ENCODE assay signal across 13 cellular contexts in genomic region chrX:74232859-74233258, GRCh38.
DNase-seq lines count a peak whose midpoint lies in the region; ATAC-seq, FAIRE-seq and TF ChIP-seq lines count a peak whose summit lies in the region.
"Had no signal": no experiment of that assay in that cellular context is flagged by ENCODE, and none has a peak within 500 bp of the region (broad histone marks: within the 10 kb centered on the region; RNA-seq: fewer than 3 reads in every experiment).

No MANE protein-coding gene starts in this region.

- ATAC-seq in IMR-90 (ENCODE audit: low read depth) (no peak), HG03175 (IDR thresholded peaks at IDR 0.05; ENCODE audit: unreplicated experiment) (no peak), GM19328 (IDR thresholded peaks at IDR 0.05; ENCODE audit: unreplicated experiment) (no peak)
- ATAC-seq: naive thymus-derived CD4-positive, alpha-beta T cell; T-cell had no signal

- H3K27ac ChIP-seq in IMR-90 (ENCODE audit: insufficient read depth, low read length) (no peak overlapping the region), astrocyte (ENCODE audit: low read depth, low read length) (no peak overlapping the region), sigmoid colon (no peak overlapping the region)
- H3K27ac ChIP-seq: cardiac muscle cell, HL-60 had no signal

- H4K20me1 ChIP-seq in IMR-90 (ENCODE audit: insufficient read depth, low read length): no peaks in the 10 kb centered on the region
- H4K20me1 ChIP-seq in astrocyte (ENCODE audit: insufficient read depth, low read length): peaks cover 31% of the 10 kb centered on the region

- H4K91ac ChIP-seq in IMR-90 (ENCODE audit: insufficient read depth, low read depth, low read length): no peak overlapping the region

- in situ Hi-C loops in IMR-90 (cut with MboI; ENCODE audit: low sequenced_read_pairs): no loop called here

- CTCF ChIA-PET in IMR-90 (lab: Yijun Ruan, JAX): interaction anchor here (0.7 kb wide), 1 partner anchor 10 kb away, joined by 3 read pairs; no protein-coding TSS in a partner anchor

- no peak overlapping the region for H2AK9ac ChIP-seq in IMR-90 (replicated peaks; ENCODE audit: low read depth, low read length, poor library complexity)

- H3K4me3 Mint-ChIP-seq in astrocyte (ENCODE audit: unreplicated experiment): no peak overlapping the region
- H3K4me3 Mint-ChIP-seq: naive thymus-derived CD4-positive, alpha-beta T cell; T-cell had no signal

- H3K36me3 ChIP-seq in IMR-90 (ENCODE audit: control insufficient read depth, insufficient read depth, low read length) (peaks cover 4% of the 10 kb centered on the region; the same call in 1 of the 2 replicates), astrocyte (ENCODE audit: insufficient read depth, low read length) (peaks cover under 1% of the 10 kb centered on the region), sigmoid colon (no peaks in the 10 kb centered on the region)
- H3K36me3 ChIP-seq: cardiac muscle cell had no signal

- H3K9me3 Mint-ChIP-seq in astrocyte (ENCODE audit: unreplicated experiment): no peaks in the 10 kb centered on the region
- H3K9me3 Mint-ChIP-seq: naive thymus-derived CD4-positive, alpha-beta T cell; T-cell had no signal

- no peak overlapping the region for H2BK15ac ChIP-seq in IMR-90 (ENCODE audit: low read depth, low read length)

- no peak overlapping the region for H4K8ac ChIP-seq in IMR-90 (ENCODE audit: low read depth in 2 of 2, low read length in 2 of 2)

- dilution Hi-C loops in IMR-90 (cut with HindIII; ENCODE audit: low sequenced_read_pairs, unreplicated experiment): no loop called here

- no peak overlapping the region for H2BK20ac ChIP-seq in IMR-90 (ENCODE audit: low read depth, low read length)

- POLR2A ChIA-PET in IMR-90 (lab: Charles Lee; ENCODE audit: unreplicated experiment): no interaction called here

- H3K18ac ChIP-seq in IMR-90 (ENCODE audit: low read depth, low read length): no peak overlapping the region

- H3K27me3 Mint-ChIP-seq in astrocyte (ENCODE audit: low read depth, unreplicated experiment): no peaks in the 10 kb centered on the region
- H3K27me3 Mint-ChIP-seq: naive thymus-derived CD4-positive, alpha-beta T cell had no signal

- BruUV-seq in IMR-90 (replicated peaks; lab: Mats Ljungman, UMichigan): no TSS peak

- no peak for TF ChIP-seq EP300 in sigmoid colon (IDR thresholded peaks at IDR 0.05)

- H3K4me1 ChIP-seq in IMR-90 (ENCODE audit: control insufficient read depth, insufficient read depth, low read length) (no peaks in the 10 kb centered on the region), astrocyte (ENCODE audit: insufficient read depth, low read length) (no peaks in the 10 kb centered on the region), sigmoid colon (no peaks in the 10 kb centered on the region)

- intact Hi-C loops in IMR-90 (cut with micrococcal nuclease): no loop called here
- intact Hi-C loops in sigmoid colon (cut with DNase I): no loop called here

- H2AFZ ChIP-seq in IMR-90 (replicated peaks; ENCODE audit: low read length, poor library complexity) (no peak overlapping the region), astrocyte (ENCODE audit: low read depth, low read length) (no peak overlapping the region)

- TF ChIP-seq CTCF in IMR-90 (conservative IDR thresholded peaks at IDR 0.05; ENCODE audit: low read depth, low read length) (no peak), astrocyte (IDR thresholded peaks at IDR 0.05; ENCODE audit: insufficient read depth, low read depth, low read length) (peak; percentile 14), sigmoid colon (IDR thresholded peaks at IDR 0.05) (no peak)

- no peak overlapping the region for H3K23ac ChIP-seq in IMR-90 (ENCODE audit: low read depth, low read length)

- no peak overlapping the region for H3K4me2 ChIP-seq in IMR-90 (ENCODE audit: low read depth, low read length)
- H3K4me2 ChIP-seq in astrocyte (ENCODE audit: low read length): no peak overlapping the region

- 0 out of 4 replicates have a peak, but pooled peaks cover 0 to 7% of the 10 kb centered on the region in 2 experiments for H3K79me1 ChIP-seq in IMR-90 (ENCODE audit: low read depth in 1 of 2, low read length in 2 of 2)

- no peak for TF ChIP-seq RAD21 in IMR-90 (IDR thresholded peaks at IDR 0.05; ENCODE audit: low read length)

- no peak overlapping the region for H3K14ac ChIP-seq in IMR-90 (replicated peaks; ENCODE audit: low read depth, low read length)

- no peak for TF ChIP-seq POLR2A in IMR-90 (IDR thresholded peaks at IDR 0.05; ENCODE audit: low read depth, low read length)
- no peak for TF ChIP-seq POLR2A in sigmoid colon (IDR thresholded peaks at IDR 0.05)

- H3K4me3 ChIP-seq in IMR-90 (ENCODE audit: insufficient read depth, low read depth, low read length) (no peak overlapping the region), astrocyte (ENCODE audit: insufficient read depth, low read depth, low read length) (no peak overlapping the region), sigmoid colon (no peak overlapping the region)
- H3K4me3 ChIP-seq: cardiac muscle cell had no signal

- peaks cover 37% of the 10 kb centered on the region for H3K79me2 ChIP-seq in astrocyte (ENCODE audit: insufficient read depth, low read length)

- H3K9me3 ChIP-seq in IMR-90 (ENCODE audit: control insufficient read depth, insufficient read depth, low read length) (no peaks in the 10 kb centered on the region), astrocyte (ENCODE audit: insufficient read depth, low read depth, low read length) (no peaks in the 10 kb centered on the region), sigmoid colon (no peaks in the 10 kb centered on the region)

- no peaks in the 10 kb centered on the region for H3K9me1 ChIP-seq in IMR-90 (ENCODE audit: insufficient read depth, low read length)

- FAIRE-seq in astrocyte (lab: Jason Lieb, UNC): peak; percentile 86

- H2BK120ac ChIP-seq in IMR-90 (ENCODE audit: low read depth, low read length): no peak overlapping the region

- no peak overlapping the region for H3K9ac ChIP-seq in IMR-90 (ENCODE audit: low read depth, low read length)
- no peak overlapping the region for H3K9ac ChIP-seq in astrocyte (ENCODE audit: low read length)

- DNase-seq in EH (ENCODE audit: low read depth) (peak; percentile 28), IMR-90 (peak; percentile 23), astrocyte (ENCODE audit: low read depth) (peak; percentile 35), kidney tubule cell (ENCODE audit: low spot score) (peak; percentile 24), sigmoid colon (no peak), inferior parietal cortex (ENCODE audit: extremely low spot score) (no peak)
- DNase-seq: stimulated activated CD4-positive, alpha-beta T cell treated with anti-CD3 and anti-CD28 coated beads, Interleukin-1b, Interleukin-23, amount 100 ng/mL, for 48 hours had no signal

- no CpG with 5 or more reads among the region's 3 CpGs for WGBS in IMR-90 (ENCODE audit: extremely low coverage in 2 of 2, insufficient read length in 1 of 2), 2 experiments
- 90 to 93% methylated on average over 3 of the region's 3 CpGs for WGBS in sigmoid colon, 2 donors

- no peak overlapping the region for H3K56ac ChIP-seq in IMR-90 (ENCODE audit: extremely low read depth, insufficient read depth, low read length)

- no peak overlapping the region for H4K5ac ChIP-seq in IMR-90 (ENCODE audit: low read depth, low read length)

- no peak overlapping the region for H3K27ac Mint-ChIP-seq in astrocyte (ENCODE audit: unreplicated experiment)
- H3K27ac Mint-ChIP-seq: naive thymus-derived CD4-positive, alpha-beta T cell; T-cell had no signal

- H2AK5ac ChIP-seq in IMR-90 (ENCODE audit: low read depth, low read length): no peak overlapping the region

- H3K36me3 Mint-ChIP-seq in astrocyte (ENCODE audit: low read depth, unreplicated experiment): no peaks in the 10 kb centered on the region

- H3K27me3 ChIP-seq in IMR-90 (ENCODE audit: control insufficient read depth, insufficient read depth, low read length): no peaks in the 10 kb centered on the region
- H3K27me3 ChIP-seq in astrocyte (ENCODE audit: insufficient read depth, low read length): no peaks in the 10 kb centered on the region
- no peaks in the 10 kb centered on the region for H3K27me3 ChIP-seq in sigmoid colon
- H3K27me3 ChIP-seq: cardiac muscle cell had no signal

- H3K4ac ChIP-seq in IMR-90 (ENCODE audit: low read depth, low read length): no peak overlapping the region

- no peak overlapping the region for H2BK5ac ChIP-seq in IMR-90 (ENCODE audit: low read depth, low read length, poor library complexity, severe bottlenecking)

- H3K4me1 Mint-ChIP-seq in astrocyte (ENCODE audit: low read depth, unreplicated experiment): no peaks in the 10 kb centered on the region

TF ChIP-seq in IMR-90, 13 proteins besides CTCF, POLR2A, EP300 and RAD21 (continues in another document):
- TF ChIP-seq SMC3 (IDR thresholded peaks at IDR 0.05; ENCODE audit: low read depth, low read length): no peak
- TF ChIP-seq MAFK (IDR thresholded peaks at IDR 0.05; ENCODE audit: low read depth, low read length): no peak
- TF ChIP-seq RCOR1 (IDR thresholded peaks at IDR 0.05; ENCODE audit: insufficient replicate concordance, low read length): no peak
- no peak for TF ChIP-seq RFX5 (IDR thresholded peaks at IDR 0.05; ENCODE audit: low read depth, low read length)
- no peak for TF ChIP-seq NFE2L2 (IDR thresholded peaks at IDR 0.05; ENCODE audit: low read depth, low read length)
- no peak for TF ChIP-seq CHD1 (IDR thresholded peaks at IDR 0.05; ENCODE audit: low read depth, low read length)
- TF ChIP-seq, protein P1, sequence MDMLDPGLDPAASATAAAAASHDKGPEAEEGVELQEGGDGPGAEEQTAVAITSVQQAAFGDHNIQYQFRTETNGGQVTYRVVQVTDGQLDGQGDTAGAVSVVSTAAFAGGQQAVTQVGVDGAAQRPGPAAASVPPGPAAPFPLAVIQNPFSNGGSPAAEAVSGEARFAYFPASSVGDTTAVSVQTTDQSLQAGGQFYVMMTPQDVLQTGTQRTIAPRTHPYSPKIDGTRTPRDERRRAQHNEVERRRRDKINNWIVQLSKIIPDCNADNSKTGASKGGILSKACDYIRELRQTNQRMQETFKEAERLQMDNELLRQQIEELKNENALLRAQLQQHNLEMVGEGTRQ (IDR thresholded peaks at IDR 0.05; ENCODE audit: low read depth, low read length): no peak
- no peak for TF ChIP-seq FOS (IDR thresholded peaks at IDR 0.05; ENCODE audit: low read depth, low read length)
- TF ChIP-seq MAZ (IDR thresholded peaks at IDR 0.05; ENCODE audit: borderline replicate concordance, low read depth, low read length): no peak
- TF ChIP-seq MXI1 (IDR thresholded peaks at IDR 0.05; ENCODE audit: borderline replicate concordance, low read depth, low read length): no peak
- TF ChIP-seq BHLHE40 (IDR thresholded peaks at IDR 0.05; ENCODE audit: low read depth, low read length): no peak

Comparison
In these comparisons a context has a peak if more than half of its experiments do, and no peak if none do; other contexts are left out.
1. DNase-seq: peak in EH (single experiment), IMR-90 (single experiment), astrocyte (single experiment) and kidney tubule cell (single experiment); none in sigmoid colon (single experiment) and inferior parietal cortex (single experiment).